In the genomic region with DNA sequence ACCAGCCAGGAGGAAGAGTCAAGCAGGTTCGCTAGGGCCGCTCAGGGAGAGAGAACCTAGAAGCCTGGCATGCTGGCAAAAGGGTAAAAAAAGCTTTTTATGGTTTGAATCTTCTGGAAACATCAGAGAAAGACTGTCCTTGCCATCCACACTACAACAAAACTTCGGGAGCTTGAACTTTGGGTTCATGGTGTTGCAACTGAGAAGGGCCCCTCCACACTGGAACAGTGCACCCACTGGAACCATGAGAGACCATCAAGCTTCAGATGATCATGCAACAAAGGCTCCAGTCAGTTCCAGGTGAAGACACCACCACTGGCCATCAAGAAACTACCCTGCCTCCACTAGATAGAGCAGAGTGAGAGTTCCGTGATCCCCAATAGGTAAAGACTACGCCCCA, we compare ENCODE assay signal across 2 cellular contexts.
TF ChIP-seq lines count a peak whose summit lies in the region.

No MANE protein-coding gene starts in this region.

TF ChIP-seq in IMR-90, 13 proteins besides CTCF, POLR2A, EP300 and RAD21:
- TF ChIP-seq SMC3 (IDR thresholded peaks at IDR 0.05; ENCODE audit: low read depth, low read length) (no peak), MXI1 (IDR thresholded peaks at IDR 0.05; ENCODE audit: borderline replicate concordance, low read depth, low read length) (no peak), FOS (IDR thresholded peaks at IDR 0.05; ENCODE audit: low read depth, low read length) (no peak), BHLHE40 (IDR thresholded peaks at IDR 0.05; ENCODE audit: low read depth, low read length) (no peak), CHD1 (IDR thresholded peaks at IDR 0.05; ENCODE audit: low read depth, low read length) (no peak), RCOR1 (IDR thresholded peaks at IDR 0.05; ENCODE audit: insufficient replicate concordance, low read length) (no peak), RFX5 (IDR thresholded peaks at IDR 0.05; ENCODE audit: low read depth, low read length) (no peak), MAFK (IDR thresholded peaks at IDR 0.05; ENCODE audit: low read depth, low read length) (no peak), CEBPB (IDR thresholded peaks at IDR 0.05; ENCODE audit: low read depth, low read length) (no peak), NFE2L2 (IDR thresholded peaks at IDR 0.05; ENCODE audit: low read depth, low read length) (no peak), MAZ (IDR thresholded peaks at IDR 0.05; ENCODE audit: borderline replicate concordance, low read depth, low read length) (no peak)
- TF ChIP-seq, protein P1, sequence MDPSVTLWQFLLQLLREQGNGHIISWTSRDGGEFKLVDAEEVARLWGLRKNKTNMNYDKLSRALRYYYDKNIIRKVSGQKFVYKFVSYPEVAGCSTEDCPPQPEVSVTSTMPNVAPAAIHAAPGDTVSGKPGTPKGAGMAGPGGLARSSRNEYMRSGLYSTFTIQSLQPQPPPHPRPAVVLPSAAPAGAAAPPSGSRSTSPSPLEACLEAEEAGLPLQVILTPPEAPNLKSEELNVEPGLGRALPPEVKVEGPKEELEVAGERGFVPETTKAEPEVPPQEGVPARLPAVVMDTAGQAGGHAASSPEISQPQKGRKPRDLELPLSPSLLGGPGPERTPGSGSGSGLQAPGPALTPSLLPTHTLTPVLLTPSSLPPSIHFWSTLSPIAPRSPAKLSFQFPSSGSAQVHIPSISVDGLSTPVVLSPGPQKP (IDR thresholded peaks at IDR 0.05; ENCODE audit: borderline replicate concordance, low read depth, low read length): no peak
- TF ChIP-seq, protein P2, sequence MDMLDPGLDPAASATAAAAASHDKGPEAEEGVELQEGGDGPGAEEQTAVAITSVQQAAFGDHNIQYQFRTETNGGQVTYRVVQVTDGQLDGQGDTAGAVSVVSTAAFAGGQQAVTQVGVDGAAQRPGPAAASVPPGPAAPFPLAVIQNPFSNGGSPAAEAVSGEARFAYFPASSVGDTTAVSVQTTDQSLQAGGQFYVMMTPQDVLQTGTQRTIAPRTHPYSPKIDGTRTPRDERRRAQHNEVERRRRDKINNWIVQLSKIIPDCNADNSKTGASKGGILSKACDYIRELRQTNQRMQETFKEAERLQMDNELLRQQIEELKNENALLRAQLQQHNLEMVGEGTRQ (IDR thresholded peaks at IDR 0.05; ENCODE audit: low read depth, low read length): no peak
TF ChIP-seq in IMR-90: peak in this region for 0.

TF ChIP-seq in GM23338, 12 proteins besides CTCF, POLR2A, EP300 and RAD21:
- TF ChIP-seq JUNB (IDR thresholded peaks at IDR 0.05; ENCODE audit: unreplicated experiment) (no peak), CREB1 (CRISPR knock-in tag; IDR thresholded peaks at IDR 0.05; ENCODE audit: low read depth) (no peak), EZH2 (IDR thresholded peaks at IDR 0.05; ENCODE audit: low read depth, unreplicated experiment) (no peak), NANOG (IDR thresholded peaks at IDR 0.05; ENCODE audit: borderline replicate concordance) (no peak), ZNF331 (CRISPR knock-in tag; IDR thresholded peaks at IDR 0.05; ENCODE audit: low read depth) (no peak), EZH2phosphoT487 (IDR thresholded peaks at IDR 0.05; ENCODE audit: unreplicated experiment) (no peak), ZNF114 (CRISPR knock-in tag; IDR thresholded peaks at IDR 0.05) (no peak)
- TF ChIP-seq, protein P3, sequence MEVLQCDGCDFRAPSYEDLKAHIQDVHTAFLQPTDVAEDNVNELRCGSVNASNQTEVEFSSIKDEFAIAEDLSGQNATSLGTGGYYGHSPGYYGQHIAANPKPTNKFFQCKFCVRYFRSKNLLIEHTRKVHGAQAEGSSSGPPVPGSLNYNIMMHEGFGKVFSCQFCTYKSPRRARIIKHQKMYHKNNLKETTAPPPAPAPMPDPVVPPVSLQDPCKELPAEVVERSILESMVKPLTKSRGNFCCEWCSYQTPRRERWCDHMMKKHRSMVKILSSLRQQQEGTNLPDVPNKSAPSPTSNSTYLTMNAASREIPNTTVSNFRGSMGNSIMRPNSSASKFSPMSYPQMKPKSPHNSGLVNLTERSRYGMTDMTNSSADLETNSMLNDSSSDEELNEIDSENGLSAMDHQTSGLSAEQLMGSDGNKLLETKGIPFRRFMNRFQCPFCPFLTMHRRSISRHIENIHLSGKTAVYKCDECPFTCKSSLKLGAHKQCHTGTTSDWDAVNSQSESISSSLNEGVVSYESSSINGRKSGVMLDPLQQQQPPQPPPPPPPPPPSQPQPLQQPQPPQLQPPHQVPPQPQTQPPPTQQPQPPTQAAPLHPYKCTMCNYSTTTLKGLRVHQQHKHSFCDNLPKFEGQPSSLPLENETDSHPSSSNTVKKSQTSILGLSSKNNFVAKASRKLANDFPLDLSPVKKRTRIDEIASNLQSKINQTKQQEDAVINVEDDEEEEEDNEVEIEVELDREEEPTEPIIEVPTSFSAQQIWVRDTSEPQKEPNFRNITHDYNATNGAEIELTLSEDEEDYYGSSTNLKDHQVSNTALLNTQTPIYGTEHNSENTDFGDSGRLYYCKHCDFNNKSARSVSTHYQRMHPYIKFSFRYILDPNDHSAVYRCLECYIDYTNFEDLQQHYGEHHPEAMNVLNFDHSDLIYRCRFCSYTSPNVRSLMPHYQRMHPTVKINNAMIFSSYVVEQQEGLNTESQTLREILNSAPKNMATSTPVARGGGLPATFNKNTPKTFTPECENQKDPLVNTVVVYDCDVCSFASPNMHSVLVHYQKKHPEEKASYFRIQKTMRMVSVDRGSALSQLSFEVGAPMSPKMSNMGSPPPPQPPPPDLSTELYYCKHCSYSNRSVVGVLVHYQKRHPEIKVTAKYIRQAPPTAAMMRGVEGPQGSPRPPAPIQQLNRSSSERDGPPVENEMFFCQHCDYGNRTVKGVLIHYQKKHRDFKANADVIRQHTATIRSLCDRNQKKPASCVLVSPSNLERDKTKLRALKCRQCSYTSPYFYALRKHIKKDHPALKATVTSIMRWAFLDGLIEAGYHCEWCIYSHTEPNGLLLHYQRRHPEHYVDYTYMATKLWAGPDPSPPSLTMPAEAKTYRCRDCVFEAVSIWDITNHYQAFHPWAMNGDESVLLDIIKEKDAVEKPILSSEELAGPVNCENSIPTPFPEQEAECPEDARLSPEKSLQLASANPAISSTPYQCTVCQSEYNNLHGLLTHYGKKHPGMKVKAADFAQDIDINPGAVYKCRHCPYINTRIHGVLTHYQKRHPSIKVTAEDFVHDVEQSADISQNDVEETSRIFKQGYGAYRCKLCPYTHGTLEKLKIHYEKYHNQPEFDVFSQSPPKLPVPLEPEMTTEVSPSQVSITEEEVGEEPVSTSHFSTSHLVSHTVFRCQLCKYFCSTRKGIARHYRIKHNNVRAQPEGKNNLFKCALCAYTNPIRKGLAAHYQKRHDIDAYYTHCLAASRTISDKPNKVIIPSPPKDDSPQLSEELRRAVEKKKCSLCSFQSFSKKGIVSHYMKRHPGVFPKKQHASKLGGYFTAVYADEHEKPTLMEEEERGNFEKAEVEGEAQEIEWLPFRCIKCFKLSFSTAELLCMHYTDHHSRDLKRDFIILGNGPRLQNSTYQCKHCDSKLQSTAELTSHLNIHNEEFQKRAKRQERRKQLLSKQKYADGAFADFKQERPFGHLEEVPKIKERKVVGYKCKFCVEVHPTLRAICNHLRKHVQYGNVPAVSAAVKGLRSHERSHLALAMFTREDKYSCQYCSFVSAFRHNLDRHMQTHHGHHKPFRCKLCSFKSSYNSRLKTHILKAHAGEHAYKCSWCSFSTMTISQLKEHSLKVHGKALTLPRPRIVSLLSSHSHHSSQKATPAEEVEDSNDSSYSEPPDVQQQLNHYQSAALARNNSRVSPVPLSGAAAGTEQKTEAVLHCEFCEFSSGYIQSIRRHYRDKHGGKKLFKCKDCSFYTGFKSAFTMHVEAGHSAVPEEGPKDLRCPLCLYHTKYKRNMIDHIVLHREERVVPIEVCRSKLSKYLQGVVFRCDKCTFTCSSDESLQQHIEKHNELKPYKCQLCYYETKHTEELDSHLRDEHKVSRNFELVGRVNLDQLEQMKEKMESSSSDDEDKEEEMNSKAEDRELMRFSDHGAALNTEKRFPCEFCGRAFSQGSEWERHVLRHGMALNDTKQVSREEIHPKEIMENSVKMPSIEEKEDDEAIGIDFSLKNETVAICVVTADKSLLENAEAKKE (CRISPR knock-in tag; IDR thresholded peaks at IDR 0.05): no peak
- TF ChIP-seq, protein P4, sequence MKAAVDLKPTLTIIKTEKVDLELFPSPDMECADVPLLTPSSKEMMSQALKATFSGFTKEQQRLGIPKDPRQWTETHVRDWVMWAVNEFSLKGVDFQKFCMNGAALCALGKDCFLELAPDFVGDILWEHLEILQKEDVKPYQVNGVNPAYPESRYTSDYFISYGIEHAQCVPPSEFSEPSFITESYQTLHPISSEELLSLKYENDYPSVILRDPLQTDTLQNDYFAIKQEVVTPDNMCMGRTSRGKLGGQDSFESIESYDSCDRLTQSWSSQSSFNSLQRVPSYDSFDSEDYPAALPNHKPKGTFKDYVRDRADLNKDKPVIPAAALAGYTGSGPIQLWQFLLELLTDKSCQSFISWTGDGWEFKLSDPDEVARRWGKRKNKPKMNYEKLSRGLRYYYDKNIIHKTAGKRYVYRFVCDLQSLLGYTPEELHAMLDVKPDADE (IDR thresholded peaks at IDR 0.05): no peak
- TF ChIP-seq, protein P5, sequence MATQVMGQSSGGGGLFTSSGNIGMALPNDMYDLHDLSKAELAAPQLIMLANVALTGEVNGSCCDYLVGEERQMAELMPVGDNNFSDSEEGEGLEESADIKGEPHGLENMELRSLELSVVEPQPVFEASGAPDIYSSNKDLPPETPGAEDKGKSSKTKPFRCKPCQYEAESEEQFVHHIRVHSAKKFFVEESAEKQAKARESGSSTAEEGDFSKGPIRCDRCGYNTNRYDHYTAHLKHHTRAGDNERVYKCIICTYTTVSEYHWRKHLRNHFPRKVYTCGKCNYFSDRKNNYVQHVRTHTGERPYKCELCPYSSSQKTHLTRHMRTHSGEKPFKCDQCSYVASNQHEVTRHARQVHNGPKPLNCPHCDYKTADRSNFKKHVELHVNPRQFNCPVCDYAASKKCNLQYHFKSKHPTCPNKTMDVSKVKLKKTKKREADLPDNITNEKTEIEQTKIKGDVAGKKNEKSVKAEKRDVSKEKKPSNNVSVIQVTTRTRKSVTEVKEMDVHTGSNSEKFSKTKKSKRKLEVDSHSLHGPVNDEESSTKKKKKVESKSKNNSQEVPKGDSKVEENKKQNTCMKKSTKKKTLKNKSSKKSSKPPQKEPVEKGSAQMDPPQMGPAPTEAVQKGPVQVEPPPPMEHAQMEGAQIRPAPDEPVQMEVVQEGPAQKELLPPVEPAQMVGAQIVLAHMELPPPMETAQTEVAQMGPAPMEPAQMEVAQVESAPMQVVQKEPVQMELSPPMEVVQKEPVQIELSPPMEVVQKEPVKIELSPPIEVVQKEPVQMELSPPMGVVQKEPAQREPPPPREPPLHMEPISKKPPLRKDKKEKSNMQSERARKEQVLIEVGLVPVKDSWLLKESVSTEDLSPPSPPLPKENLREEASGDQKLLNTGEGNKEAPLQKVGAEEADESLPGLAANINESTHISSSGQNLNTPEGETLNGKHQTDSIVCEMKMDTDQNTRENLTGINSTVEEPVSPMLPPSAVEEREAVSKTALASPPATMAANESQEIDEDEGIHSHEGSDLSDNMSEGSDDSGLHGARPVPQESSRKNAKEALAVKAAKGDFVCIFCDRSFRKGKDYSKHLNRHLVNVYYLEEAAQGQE (IDR thresholded peaks at IDR 0.05; ENCODE audit: unreplicated experiment): no peak
